Comparison of ENCODE assay signal across 8 cellular contexts in the genomic region with DNA sequence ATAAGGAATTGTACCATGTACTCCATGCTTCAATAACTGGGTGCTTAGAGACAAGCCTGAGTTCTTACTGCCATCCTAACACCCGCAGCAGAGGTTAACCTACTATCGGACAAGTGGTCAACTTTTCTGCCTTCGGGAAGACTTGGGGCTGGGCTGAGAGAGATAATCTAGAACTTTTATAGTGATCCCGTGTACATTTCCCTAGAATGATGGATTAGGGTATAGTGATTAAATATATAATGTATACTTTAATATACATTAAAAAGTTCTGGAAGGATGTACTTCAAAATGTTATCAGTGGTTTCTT. TPM values are rescaled to one million over a fixed set of nuclear protein-coding genes. Genes with fewer than 3 reads are reported as not detected.
DNase-seq lines count a peak whose midpoint lies in the region; ATAC-seq, FAIRE-seq and TF ChIP-seq lines count a peak whose summit lies in the region.

No MANE protein-coding gene starts in this region.

- TSS peak; percentile 89 for BruUV-seq in GM12878 (replicated peaks; lab: Mats Ljungman, UMichigan)

- H3K36me3 Mint-ChIP-seq in memory B cell = no peaks in the 10 kb centered on the region

- RAD21 ChIA-PET in GM12878 (lab: Charles Lee; ENCODE audit: unreplicated experiment) = interaction anchor here (0.6 kb wide), 1 partner anchor 14 kb away, joined by 3 read pairs; no protein-coding TSS in a partner anchor

- FAIRE-seq in GM12878 (lab: Jason Lieb, UNC) = no peak

- TF ChIP-seq EP300 in GM12878 (IDR thresholded peaks at IDR 0.05; ENCODE audit: borderline replicate concordance in 1 of 2, control insufficient read depth in 1 of 2, low read depth in 2 of 2, low read length in 2 of 2) = no peak

- 18% methylated on average over 4 of the region's 4 CpGs for WGBS in GM12878 (ENCODE audit: insufficient coverage, insufficient replicate concordance, low lambda C conversion rate, missing lambda C conversion rate)

- DNase-seq in left ventricle myocardium inferior = no peak
- DNase-seq in cardiac septum (ENCODE audit: low spot score) = no peak
- no peak for DNase-seq in GM12878 (ENCODE audit: low read depth, low spot score)
- DNase-seq in memory B cell (ENCODE audit: low spot score in 2 of 2) = no peak
- no peak for DNase-seq in vagina (ENCODE audit: extremely low spot score in 2 of 2)
- DNase-seq in stimulated activated naive CD4-positive, alpha-beta T cell (lab: John Stamatoyannopoulos, UW) = no peak
- DNase-seq in activated CD8-positive, alpha-beta memory T cell treated with anti-CD3 and anti-CD28 coated beads, Interleukin-2, amount 50 U/mL, for 4 hours = no peak

- no peaks in the 10 kb centered on the region for H3K79me2 ChIP-seq in GM12878 (ENCODE audit: control insufficient read depth, insufficient read depth, low read length)

- peak overlapping the region; percentile 100 for H3K27ac ChIP-seq in left ventricle myocardium inferior (replicated peaks)
- peak overlapping the region; percentile 64 for H3K27ac ChIP-seq in GM12878 (ENCODE audit: control insufficient read depth, insufficient read depth)
- H3K27ac ChIP-seq in vagina = peak overlapping the region; percentile 95

- in situ Hi-C loops in GM12878 (cut with MboI) = loop anchor here (25.0 kb wide), 3 partner anchors 284 to 784 kb away; a partner anchor contains a TSS

- H3K27me3 Mint-ChIP-seq in memory B cell = no peaks in the 10 kb centered on the region

- TF ChIP-seq CTCF in left ventricle myocardium inferior (IDR thresholded peaks at IDR 0.05; ENCODE audit: borderline replicate concordance) = no peak
- TF ChIP-seq CTCF in GM12878 (IDR thresholded peaks at IDR 0.05 in 2 of 3, conservative IDR thresholded peaks at IDR 0.05 in 1 of 3; ENCODE audit: control insufficient read depth in 2 of 3, extremely low read depth in 1 of 3, insufficient read depth in 1 of 3, low read depth in 3 of 3, low read length in 3 of 3) = no peak
- no peak for TF ChIP-seq CTCF in vagina (IDR thresholded peaks at IDR 0.05)

- no peaks in the 10 kb centered on the region for H4K20me1 ChIP-seq in GM12878 (ENCODE audit: control insufficient read depth, insufficient read depth)

- TF ChIP-seq POLR2A in GM12878 (IDR thresholded peaks at IDR 0.05; ENCODE audit: low read depth, low read length) (no peak), vagina (IDR thresholded peaks at IDR 0.05) (no peak)

- H3K9me3 ChIP-seq in left ventricle myocardium inferior (replicated peaks) (no peaks in the 10 kb centered on the region), GM12878 (replicated peaks; ENCODE audit: control insufficient read depth, insufficient read depth, low read length) (no peaks in the 10 kb centered on the region; the same call in 2 of the 3 replicates), vagina (no peaks in the 10 kb centered on the region)

- H2AFZ ChIP-seq in GM12878 (ENCODE audit: control insufficient read depth, low read depth, low read length) = peak overlapping the region; percentile 76

- intact Hi-C loops in left ventricle myocardium inferior (cut with micrococcal nuclease) (no loop called here), cardiac septum (cut with DNase I) (no loop called here), GM12878 (cut with micrococcal nuclease; ENCODE audit: unreplicated experiment) (loop anchor here (2.0 kb wide), 1 partner anchor 16 kb away; no protein-coding TSS in a partner anchor), vagina (cut with DNase I) (no loop called here)

- no peak for TF ChIP-seq RAD21 in GM12878 (IDR thresholded peaks at IDR 0.05; ENCODE audit: insufficient read depth, low read depth, low read length)

- POLR2A ChIA-PET in GM12878 (lab: Charles Lee) = no interaction called here

- peak overlapping the region; percentile 78 for H3K4me3 ChIP-seq in left ventricle myocardium inferior
- peak overlapping the region; percentile 82 for H3K4me3 ChIP-seq in GM12878
- H3K4me3 ChIP-seq in vagina = peak overlapping the region; percentile 46 to 64

- peak overlapping the region; percentile 79 for H3K4me2 ChIP-seq in GM12878 (ENCODE audit: control insufficient read depth, insufficient read depth)

- CTCF ChIA-PET in GM12878 (lab: Yijun Ruan, JAX) = interaction anchor here (0.6 to 1.5 kb wide), 3 partner anchors 12 to 888 kb away, joined by 3 read pairs; no protein-coding TSS in a partner anchor

- H3K9ac ChIP-seq in GM12878 (ENCODE audit: control insufficient read depth, insufficient read depth, low read length) = peak overlapping the region; percentile 67

- H3K36me3 ChIP-seq in left ventricle myocardium inferior = no peaks in the 10 kb centered on the region
- H3K36me3 ChIP-seq in GM12878 (ENCODE audit: control insufficient read depth in 2 of 2, insufficient read depth in 2 of 2, low read length in 1 of 2) = no peaks in the 10 kb centered on the region
- H3K36me3 ChIP-seq in vagina = no peaks in the 10 kb centered on the region

- SMC1A ChIA-PET in GM12878 (lab: Charles Lee; ENCODE audit: uncharacterized antibody, unreplicated experiment) = no interaction called here

- H3K4me1 Mint-ChIP-seq in memory B cell = peaks cover 17% of the 10 kb centered on the region

- H3K27me3 ChIP-seq in left ventricle myocardium inferior (ENCODE audit: low read depth) (no peaks in the 10 kb centered on the region), GM12878 (replicated peaks in 1 of 2; ENCODE audit: control insufficient read depth in 2 of 2, insufficient read depth in 2 of 2, low read length in 1 of 2) (no peaks in the 10 kb centered on the region), vagina (no peaks in the 10 kb centered on the region)

- H3K9me3 Mint-ChIP-seq in memory B cell = no peaks in the 10 kb centered on the region

- H3K4me3 Mint-ChIP-seq in memory B cell = peak overlapping the region; percentile 92

- peak overlapping the region; percentile 93 for H3K27ac Mint-ChIP-seq in memory B cell

- H3K4me1 ChIP-seq in left ventricle myocardium inferior = peaks cover 21% of the 10 kb centered on the region
- H3K4me1 ChIP-seq in GM12878 (ENCODE audit: control insufficient read depth, insufficient read depth, low read length) = peaks cover 21% of the 10 kb centered on the region
- peaks cover 15% of the 10 kb centered on the region for H3K4me1 ChIP-seq in vagina

- no peak for ATAC-seq in GM12878
- ATAC-seq in memory B cell (ENCODE audit: low read depth) = no peak
- no peak for ATAC-seq in GM19035 (IDR thresholded peaks at IDR 0.05; ENCODE audit: unreplicated experiment)

RNA-seq across cellular contexts. Expression of a gene that starts 12.2 kb away (rescaled TPM):
- total RNA-seq in left ventricle myocardium inferior (70.5 TPM), cardiac septum (80.8 TPM), GM12878 (2014; rRNA removed) (291 and 315 TPM in 2 replicates), GM12878 (2014; rRNA removed; fragmentation: Illumina TruSeq; extraction: Trizol) (283 and 310 TPM in 2 replicates), GM12878 (2021) (372 and 373 TPM in 2 replicates), vagina (150 TPM)
- total RNA-seq in GM12878 (2013; cell fraction: nucleolus; rRNA removed) = 65.5 and 72.8 TPM in 2 replicates
- polyA plus RNA-seq in GM12878 (2011; ENCODE audit: low read depth) = 97.4 TPM
- polyA plus RNA-seq in GM12878 (2011; rRNA removed) (262 and 295 TPM in 2 replicates), GM12878 (2014; fragmentation: Illumina TruSeq; extraction: Trizol) (228 and 321 TPM in 2 replicates), GM12878 (2014; fragmentation: Nextera tagmentation; extraction: Ambion mirVana) (100 to 1,000 TPM; 156 to 158 TPM), GM12878 (2014; rRNA removed) (306 and 313 TPM in 2 replicates), GM12878 (2016; fragmentation: Nextera tagmentation; extraction: Ambion mirVana) (100 to 1,000 TPM; 274 to 282 TPM)
- 225 and 283 TPM in 2 replicates for polyA plus RNA-seq in GM12878 (2011; cell fraction: cytosol; rRNA removed)
- polyA plus RNA-seq in GM12878 (2011; cell fraction: nucleus; rRNA removed) = 188 and 261 TPM in 2 replicates
- 141 and 169 TPM in 2 replicates for polyA plus RNA-seq in GM12878 (2012)
- polyA minus RNA-seq in GM12878 (2011; rRNA and poly(A)+ RNA removed) = 288 and 291 TPM in 2 replicates
- polyA minus RNA-seq in GM12878 (2011; cell fraction: cytosol; rRNA and poly(A)+ RNA removed) = 89.5 and 109 TPM in 2 replicates
- 32.3 and 63.9 TPM in 2 replicates for polyA minus RNA-seq in GM12878 (2011; cell fraction: nucleus; rRNA and poly(A)+ RNA removed)

RNA-seq across cellular contexts. Expression of a gene that starts 15.8 kb away (rescaled TPM):
- total RNA-seq in left ventricle myocardium inferior (2.2 TPM), cardiac septum (2.7 TPM), GM12878 (2014; rRNA removed) (1.5 and 1.8 TPM in 2 replicates), GM12878 (2014; rRNA removed; fragmentation: Illumina TruSeq; extraction: Trizol) (1.6 and 2.0 TPM in 2 replicates), GM12878 (2021) (0.74 and 1.1 TPM in 2 replicates), vagina (4.2 TPM)
- total RNA-seq in GM12878 (2013; cell fraction: nucleolus; rRNA removed) = 1.5 and 2.5 TPM in 2 replicates
- polyA plus RNA-seq in GM12878 (2011; ENCODE audit: low read depth) = 0.54 TPM
- polyA plus RNA-seq in GM12878 (2011; rRNA removed) (0.98 and 1.0 TPM in 2 replicates), GM12878 (2014; fragmentation: Illumina TruSeq; extraction: Trizol) (2.1 and 5.3 TPM in 2 replicates), GM12878 (2014; fragmentation: Nextera tagmentation; extraction: Ambion mirVana) (1 to 10 TPM in 1 of 2 experiments, under 1 TPM in 1; 0.77 to 1.3 TPM), GM12878 (2014; rRNA removed) (0.72 and 1.4 TPM in 2 replicates), GM12878 (2016; fragmentation: Nextera tagmentation; extraction: Ambion mirVana) (1 to 10 TPM in 1 of 2 experiments, under 1 TPM in 1; 0.89 to 1.0 TPM)
- 0.84 and 1.4 TPM in 2 replicates for polyA plus RNA-seq in GM12878 (2011; cell fraction: cytosol; rRNA removed)
- 0.28 and 0.50 TPM in 2 replicates for polyA plus RNA-seq in GM12878 (2011; cell fraction: nucleus; rRNA removed)
- polyA plus RNA-seq in GM12878 (2012) = 0.79 and 0.92 TPM in 2 replicates
- 0.72 and 1.2 TPM in 2 replicates for polyA minus RNA-seq in GM12878 (2011; rRNA and poly(A)+ RNA removed)
- not detected in 2 replicates for polyA minus RNA-seq in GM12878 (2011; cell fraction: cytosol; rRNA and poly(A)+ RNA removed)
- polyA minus RNA-seq in GM12878 (2011; cell fraction: nucleus; rRNA and poly(A)+ RNA removed) = 0.24 and 0.57 TPM in 2 replicates

RNA-seq across cellular contexts. Expression of a gene that starts 49.7 kb away (rescaled TPM):
- not detected for total RNA-seq in left ventricle myocardium inferior
- total RNA-seq in cardiac septum = not detected
- total RNA-seq in GM12878 (2013; cell fraction: nucleolus; rRNA removed) = not detected in 2 replicates
- not detected in 2 replicates for total RNA-seq in GM12878 (2014; rRNA removed)
- total RNA-seq in GM12878 (2014; rRNA removed; fragmentation: Illumina TruSeq; extraction: Trizol) = not detected in 2 replicates
- not detected in 2 replicates for total RNA-seq in GM12878 (2021)
- polyA plus RNA-seq in GM12878 (2011; ENCODE audit: low read depth) = not detected
- not detected in 2 replicates for polyA plus RNA-seq in GM12878 (2011; rRNA removed)
- polyA plus RNA-seq in GM12878 (2011; cell fraction: cytosol; rRNA removed) = not detected in 2 replicates
- polyA plus RNA-seq in GM12878 (2011; cell fraction: nucleus; rRNA removed) = not detected in 2 replicates
- not detected in 2 replicates for polyA plus RNA-seq in GM12878 (2012)
- not detected in 2 replicates for polyA plus RNA-seq in GM12878 (2014; fragmentation: Illumina TruSeq; extraction: Trizol)
- not detected for polyA plus RNA-seq in GM12878 (2014; fragmentation: Nextera tagmentation; extraction: Ambion mirVana)
- polyA plus RNA-seq in GM12878 (2014; rRNA removed) = not detected in 2 replicates
- polyA plus RNA-seq in GM12878 (2016; fragmentation: Nextera tagmentation; extraction: Ambion mirVana) = not detected
- polyA minus RNA-seq in GM12878 (2011; rRNA and poly(A)+ RNA removed) = not detected in 2 replicates
- not detected in 2 replicates for polyA minus RNA-seq in GM12878 (2011; cell fraction: cytosol; rRNA and poly(A)+ RNA removed)
- polyA minus RNA-seq in GM12878 (2011; cell fraction: nucleus; rRNA and poly(A)+ RNA removed) = not detected in 2 replicates
- not detected for total RNA-seq in vagina
